In the genomic region with DNA sequence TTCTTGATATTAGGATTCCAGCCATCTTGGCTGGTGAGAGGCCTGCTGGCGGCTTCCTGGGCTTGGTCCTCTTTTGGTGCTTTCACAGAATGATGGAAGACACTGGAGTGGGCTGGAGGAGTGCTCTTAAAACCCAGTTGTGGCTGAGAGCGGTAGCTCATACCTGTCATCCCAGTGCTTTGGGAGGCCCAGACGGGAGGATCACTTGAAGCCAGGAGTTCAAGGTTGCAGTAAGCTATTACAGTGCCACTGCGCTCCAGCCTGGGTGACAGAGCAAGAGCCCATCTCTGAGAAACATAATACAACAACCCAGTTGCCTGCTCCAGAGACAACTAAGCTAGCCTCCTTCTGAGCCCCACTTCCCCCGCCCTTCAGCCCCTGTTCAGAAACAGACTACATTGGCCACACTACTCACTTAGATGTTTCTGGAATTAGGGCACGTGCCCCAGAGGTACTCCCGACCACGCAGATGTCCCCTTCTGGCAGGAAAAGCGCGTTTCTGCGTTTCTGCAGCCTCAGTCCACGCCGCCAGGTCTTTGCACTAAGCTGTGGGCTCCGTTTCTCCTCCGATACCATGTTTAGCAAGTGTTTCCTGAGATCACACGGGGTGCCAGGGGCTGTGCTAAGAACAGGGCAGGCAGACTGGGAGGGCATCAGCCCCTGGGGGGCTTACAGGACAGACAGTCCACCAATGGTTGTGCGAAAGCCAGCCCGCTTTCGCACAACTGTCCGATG, we compare ENCODE assay signal across 9 cellular contexts. TPM values are rescaled to one million over a fixed set of nuclear protein-coding genes. Genes with fewer than 3 reads are reported as not detected.
DNase-seq lines count a peak whose midpoint lies in the region; ATAC-seq and TF ChIP-seq lines count a peak whose summit lies in the region.
"Had no signal": no experiment of that assay in that cellular context is flagged by ENCODE, and none has a peak within 500 bp of the region (broad histone marks: within the 10 kb centered on the region; RNA-seq: fewer than 3 reads in every experiment).

No MANE protein-coding gene starts in this region.

- H3K27me3 ChIP-seq in stomach = peaks cover 0 to 54% (median 39%) of the 10 kb centered on the region in 3 donors

- CTCF ChIA-PET in activated B cell treated with CpG ODN at 0.5 μM for 24 hours (lab: Charles Lee) = interaction anchor here (0.7 to 7.3 kb wide), 8 partner anchors 14 to 72 kb away, joined by 3 to 125 read pairs (median 4); no protein-coding TSS in a partner anchor

- POLR2A ChIA-PET in activated B cell treated with CpG ODN at 0.5 μM for 24 hours (lab: Charles Lee) = interaction anchor here (0.6 to 13.1 kb wide), 21 partner anchors 8 to 379 kb away, joined by 3 to 699 read pairs (median 9); a partner anchor contains a TSS

- H3K27ac ChIP-seq in stomach = peak overlapping the region in 2 of 5 donors; percentile 80 to 87

- H3K4me3 Mint-ChIP-seq in activated B cell treated with CpG ODN at 0.5 μM for 24 hours (peak overlapping the region; percentile 96), immature natural killer cell (peak overlapping the region; percentile 92 to 100 (median 98)), osteocyte (ENCODE audit: unreplicated experiment) (no peak overlapping the region)

- H3K9me3 Mint-ChIP-seq in activated B cell treated with CpG ODN at 0.5 μM for 24 hours (no peaks in the 10 kb centered on the region), immature natural killer cell (no peaks in the 10 kb centered on the region), osteocyte (ENCODE audit: unreplicated experiment) (no peaks in the 10 kb centered on the region)

- H3K27ac Mint-ChIP-seq in activated B cell treated with CpG ODN at 0.5 μM for 24 hours (peak overlapping the region; percentile 99), immature natural killer cell (peak overlapping the region; percentile 92 to 99 (median 96)), osteocyte (ENCODE audit: unreplicated experiment) (no peak overlapping the region)

- H3K9me3 ChIP-seq in stomach = no peaks in the 10 kb centered on the region
- H3K9me3 ChIP-seq: gastroesophageal sphincter had no signal

- ATAC-seq in activated B cell treated with CpG ODN at 0.5 μM for 24 hours (ENCODE audit: low read depth) (peak; percentile 1), GM21515 (IDR thresholded peaks at IDR 0.05; ENCODE audit: unreplicated experiment) (no peak)
- ATAC-seq: gastroesophageal sphincter had no signal

- peak; percentile 35 for DNase-seq in activated CD4-positive, CD25-positive, alpha-beta regulatory T cell treated with anti-CD3 and anti-CD28 coated beads, Interleukin-2, amount 50 U/mL, for 72 hours
- DNase-seq in activated CD4-positive, CD25-positive, alpha-beta regulatory T cell (lab: John Stamatoyannopoulos, UW) = no peak
- peak; percentile 42 for DNase-seq in activated B cell treated with CpG ODN at 0.5 μM for 24 hours
- peak in 1 of 3 donors; percentile 17 for DNase-seq in immature natural killer cell
- DNase-seq in stomach = no peak
- no peak for DNase-seq in osteocyte (ENCODE audit: extremely low spot score, unreplicated experiment)
- DNase-seq in NCI-H2171 (lab: John Stamatoyannopoulos, UW) = no peak

- intact Hi-C loops in activated B cell treated with CpG ODN at 0.5 μM for 24 hours (cut with micrococcal nuclease) (loop anchor here (2.0 to 10.0 kb wide), 2 partner anchors 65 to 229 kb away; a partner anchor contains a TSS), stomach (cut with DNase I; ENCODE audit: low total_unique reads) (no loop called here)

- no peaks in the 10 kb centered on the region for H3K36me3 ChIP-seq in stomach
- H3K36me3 ChIP-seq: gastroesophageal sphincter had no signal

- no peak for TF ChIP-seq EP300 in stomach (IDR thresholded peaks at IDR 0.05)

- TF ChIP-seq POLR2A in stomach (IDR thresholded peaks at IDR 0.05) = no peak

- no peaks in the 10 kb centered on the region for H3K27me3 Mint-ChIP-seq in activated B cell treated with CpG ODN at 0.5 μM for 24 hours
- H3K27me3 Mint-ChIP-seq in immature natural killer cell (ENCODE audit: low read depth in 3 of 3) = peaks cover 15 to 29% (median 26%) of the 10 kb centered on the region in 3 donors
- peaks cover 18% of the 10 kb centered on the region for H3K27me3 Mint-ChIP-seq in osteocyte (ENCODE audit: unreplicated experiment)

- H3K4me1 ChIP-seq in stomach = peaks cover 15 to 33% (median 19%) of the 10 kb centered on the region in 4 donors

- H3K4me3 ChIP-seq in stomach = peak overlapping the region; percentile 2 to 62 (median 38)
- H3K4me3 ChIP-seq: gastroesophageal sphincter had no signal

- TF ChIP-seq CTCF in activated B cell treated with CpG ODN at 0.5 μM for 24 hours (IDR thresholded peaks at IDR 0.05) (no peak), stomach (IDR thresholded peaks at IDR 0.05) (no peak), osteocyte (IDR thresholded peaks at IDR 0.05) (no peak)

- H3K36me3 Mint-ChIP-seq in activated B cell treated with CpG ODN at 0.5 μM for 24 hours (ENCODE audit: low read depth) (peaks cover 36% of the 10 kb centered on the region), immature natural killer cell (peaks cover 0 to 6% (median 0%) of the 10 kb centered on the region in 3 donors), osteocyte (ENCODE audit: unreplicated experiment) (no peaks in the 10 kb centered on the region)

- WGBS in stomach, 5 donors = 68 to 76% (median 74%) methylated on average over 20 of the region's 20 CpGs

- H3K4me1 Mint-ChIP-seq in activated B cell treated with CpG ODN at 0.5 μM for 24 hours = peaks cover 74% of the 10 kb centered on the region
- H3K4me1 Mint-ChIP-seq in immature natural killer cell = peaks cover 71 to 74% of the 10 kb centered on the region in 2 donors
- H3K4me1 Mint-ChIP-seq in osteocyte (ENCODE audit: unreplicated experiment) = peaks cover 8% of the 10 kb centered on the region

RNA-seq across cellular contexts. Expression of a gene that starts 2.4 kb away (rescaled TPM):
- total RNA-seq in activated B cell treated with CpG ODN at 0.5 μM for 24 hours (238 and 265 TPM in 2 replicates), stomach (10 to 100 TPM in 2 of 5 donors, 1 to 10 TPM in 3; 5.1 to 74.1 (median 7.8) TPM), osteocyte (10.1 and 14.6 TPM in 2 replicates)
- polyA plus RNA-seq in immature natural killer cell (100 to 1,000 TPM in 1 of 3 donors, 10 to 100 TPM in 2; 43.4 to 133 (median 49.0) TPM), stomach (1 to 10 TPM; 2.8 to 5.0 (median 2.9) TPM)

Comparison
In these comparisons a context has a peak if more than half of its experiments do, and no peak if none do; other contexts are left out.
1. DNase-seq: peak in activated CD4-positive, CD25-positive, alpha-beta regulatory T cell treated with anti-CD3 and anti-CD28 coated beads, Interleukin-2, amount 50 U/mL, for 72 hours (single experiment) and activated B cell treated with CpG ODN at 0.5 μM for 24 hours (single experiment); none in activated CD4-positive, CD25-positive, alpha-beta regulatory T cell (0 of 4), stomach (single experiment), osteocyte (single experiment) and NCI-H2171 (single experiment).